ENCODE assay signal across 31 cellular contexts in the genomic region with DNA sequence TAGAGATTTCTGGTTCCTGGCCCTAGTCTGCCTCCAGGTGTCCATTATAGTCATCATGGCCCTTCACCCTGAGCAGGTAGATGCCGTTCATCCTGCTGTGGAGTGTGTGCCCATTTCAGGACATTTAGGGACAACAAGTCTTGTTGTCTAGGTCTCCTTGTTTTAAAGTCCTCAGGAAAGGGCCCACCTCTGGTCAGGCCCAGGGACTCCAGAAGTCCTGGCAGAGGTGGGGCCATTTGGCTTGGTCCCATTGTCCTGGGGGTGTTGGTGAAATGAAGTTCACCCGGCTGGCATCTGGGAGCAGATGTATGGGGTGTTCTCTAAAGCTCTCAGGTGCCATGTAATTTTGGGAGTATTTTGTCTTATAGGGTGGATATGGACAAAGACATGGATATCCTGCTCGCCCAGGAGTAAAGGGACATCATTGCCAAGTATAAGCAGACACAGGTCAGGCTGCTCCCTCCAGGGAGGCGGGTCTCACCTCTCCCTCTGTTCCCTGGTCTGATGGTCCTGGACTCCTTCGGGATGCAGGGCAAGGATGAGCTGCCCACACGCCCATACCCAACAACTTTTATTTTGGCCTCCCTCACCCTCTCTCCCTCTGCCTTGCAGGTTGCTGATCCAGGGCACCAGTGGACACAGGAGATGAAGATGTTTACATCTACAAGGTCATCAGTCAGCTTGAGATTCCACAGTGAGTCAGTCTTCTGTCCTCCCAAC. TPM values are rescaled to one million over a fixed set of nuclear protein-coding genes. Genes with fewer than 3 reads are reported as not detected.
"Had no signal": no experiment of that assay in that cellular context is flagged by ENCODE, and none has a peak within 500 bp of the region (broad histone marks: within the 10 kb centered on the region; RNA-seq: fewer than 3 reads in every experiment).

No MANE protein-coding gene starts in this region.

- H3K27me3 ChIP-seq: ascending aorta, cardiac muscle cell, Peyer's patch, SJSA1 had no signal

- H3K4me2 ChIP-seq: SK-N-SH had no signal

- H3K4me1 ChIP-seq: ascending aorta, Peyer's patch, SJSA1 had no signal

- H3K4me1 Mint-ChIP-seq: activated B cell treated with CpG ODN at 0.5 μM for 24 hours had no signal

- H3K36me3 ChIP-seq: ascending aorta, cardiac muscle cell, Peyer's patch, SJSA1 had no signal

- H3K4me3 Mint-ChIP-seq: activated B cell treated with CpG ODN at 0.5 μM for 24 hours; activated CD4-positive, alpha-beta memory T cell treated with anti-CD3 and anti-CD28 coated beads for 36 hours; activated naive CD8-positive, alpha-beta T cell treated with anti-CD3 and anti-CD28 coated beads for 36 hours; activated T-cell treated with anti-CD3 and anti-CD28 coated beads, Interleukin-2, amount 50 U/mL, for 4 hours; central memory CD8-positive, alpha-beta T cell; T-helper 1 cell treated with Interleukin-12 subunit alpha and Interleukin-12 subunit beta and Interleukin-4 antibody, amounts not matched to agents 30 μg/mL and 1 μg/mL, for 36 hours; T-helper 2 cell treated with Interferon-gamma antibody and Interleukin-4, amounts not matched to agents 5 μg/mL and 100 μg/mL, for 36 hours had no signal

- H3K4me3 ChIP-seq: ascending aorta, cardiac muscle cell, K562, Peyer's patch, SJSA1 had no signal

- H3K36me3 Mint-ChIP-seq: activated CD4-positive, alpha-beta memory T cell treated with anti-CD3 and anti-CD28 coated beads for 36 hours; activated naive CD8-positive, alpha-beta T cell treated with anti-CD3 and anti-CD28 coated beads for 36 hours had no signal

- H3K27ac ChIP-seq: ascending aorta, cardiac muscle cell, Peyer's patch, SJSA1 had no signal

- ATAC-seq: activated T-cell treated with anti-CD3 and anti-CD28 coated beads, Interleukin-2, amount 50 U/mL, for 4 hours; K562 had no signal

- H3K9me3 Mint-ChIP-seq: activated B cell treated with CpG ODN at 0.5 μM for 24 hours; activated CD4-positive, alpha-beta memory T cell treated with anti-CD3 and anti-CD28 coated beads for 36 hours; activated T-cell treated with anti-CD3 and anti-CD28 coated beads, Interleukin-2, amount 50 U/mL, for 4 hours; central memory CD8-positive, alpha-beta T cell; T-helper 2 cell treated with Interferon-gamma antibody and Interleukin-4, amounts not matched to agents 5 μg/mL and 100 μg/mL, for 36 hours had no signal

- H3K27ac Mint-ChIP-seq: activated B cell treated with CpG ODN at 0.5 μM for 24 hours; activated CD4-positive, alpha-beta memory T cell treated with anti-CD3 and anti-CD28 coated beads for 36 hours; activated naive CD8-positive, alpha-beta T cell treated with anti-CD3 and anti-CD28 coated beads for 36 hours; T-helper 1 cell treated with Interleukin-12 subunit alpha and Interleukin-12 subunit beta and Interleukin-4 antibody, amounts not matched to agents 30 μg/mL and 1 μg/mL, for 36 hours; T-helper 2 cell treated with Interferon-gamma antibody and Interleukin-4, amounts not matched to agents 5 μg/mL and 100 μg/mL, for 36 hours had no signal

- DNase-seq: activated B cell treated with CpG ODN at 0.5 μM for 24 hours; activated CD4-positive, alpha-beta memory T cell treated with anti-CD3 and anti-CD28 coated beads for 36 hours; activated CD4-positive, alpha-beta T cell treated with anti-CD3 and anti-CD28 coated beads for 4 hours; activated CD4-positive, alpha-beta T cell treated with anti-CD3 and anti-CD28 coated beads, Interleukin-2, amount 50 U/mL, for 1 hour; activated CD4-positive, CD25-positive, alpha-beta regulatory T cell treated with anti-CD3 and anti-CD28 coated beads, Interleukin-2, amount 50 U/mL, for 72 hours; activated effector memory CD4-positive, alpha-beta T cell treated with Interleukin-2 at 50 U/mL for 16 hours; activated naive CD4-positive, alpha-beta T cell treated with anti-CD3 and anti-CD28 coated beads, Interleukin-2, amount 50 U/mL, for 16 hours; activated naive CD8-positive, alpha-beta T cell treated with anti-CD3 and anti-CD28 coated beads for 36 hours; activated T-cell treated with anti-CD3 and anti-CD28 coated beads for 4 hours; activated T-cell treated with anti-CD3 and anti-CD28 coated beads, Interleukin-2, amount 50 U/mL, for 4 hours; amniotic stem cell; NCI-H1105; NCI-H1417 treated with DMSO at 0.1 percent for 48 hours; NCI-H187 treated with DMSO at 0.1 percent for 48 hours; NCI-H2081; NCI-H345; NCI-H524 treated with DMSO at 0.1 percent for 48 hours; Peyer's patch; RPMI8226; SHP77 treated with DMSO at 0.1 percent for 48 hours; SK-N-SH had no signal

- H3K9ac ChIP-seq: SK-N-SH had no signal

- H3K9me3 ChIP-seq: ascending aorta, Peyer's patch, SJSA1, SK-N-SH had no signal

RNA-seq across cellular contexts. Expression of gene MAS1L, which starts 31.7 kb away (rescaled TPM):
- total RNA-seq: activated B cell treated with CpG ODN at 0.5 μM for 24 hours; activated CD4-positive, alpha-beta memory T cell treated with anti-CD3 and anti-CD28 coated beads for 36 hours; activated naive CD8-positive, alpha-beta T cell treated with anti-CD3 and anti-CD28 coated beads for 36 hours; activated T-cell treated with anti-CD3 and anti-CD28 coated beads, Interleukin-2, amount 50 U/mL, for 4 hours; ascending aorta; cardiac muscle cell; chondrocyte; K562; MCF 10A; NCI-H460; SJSA1 had no signal
- polyA plus RNA-seq: cardiac muscle cell, K562, SK-N-SH had no signal

RNA-seq across cellular contexts. Expression of gene UBD, which starts 40.1 kb away (rescaled TPM):
- total RNA-seq: activated B cell treated with CpG ODN at 0.5 μM for 24 hours, ascending aorta, cardiac muscle cell, chondrocyte, K562, MCF 10A, NCI-H460 had no signal
- polyA plus RNA-seq: cardiac muscle cell, K562, SK-N-SH had no signal
